In genomic region chrX:70995338-70995737, GRCh38 we compare ENCODE assay signal across 27 cellular contexts.
"Had no signal": no experiment of that assay in that cellular context is flagged by ENCODE, and none has a peak within 500 bp of the region (broad histone marks: within the 10 kb centered on the region; RNA-seq: fewer than 3 reads in every experiment).

No MANE protein-coding gene starts in this region.

- DNase-seq: colonic mucosa; cortex of kidney; dermis blood vessel endothelial cell; dorsolateral prefrontal cortex; effector CD4-positive, alpha-beta T cell; effector CD8-positive, alpha-beta T cell; effector memory CD4-positive, alpha-beta T cell; effector memory CD8-positive, alpha-beta T cell; endodermal cell; erythroblast; esophagus squamous epithelium; foreskin fibroblast; foreskin keratinocyte; foreskin melanocyte; gastrocnemius medialis; glutamatergic neuron; head of caudate nucleus; heart left ventricle; heart right ventricle had no signal

- ATAC-seq: effector memory CD8-positive, alpha-beta T cell; esophagus mucosa; foreskin keratinocyte; gastrocnemius medialis; gastroesophageal sphincter; heart left ventricle; heart right ventricle had no signal

- H3K27ac Mint-ChIP-seq: dendritic cell treated with granulocyte-macrophage colony-stimulating factor and Interleukin-4, amounts not matched to agents 40 ng/mL and 50 ng/mL, for 4 days; endodermal cell had no signal

- H3K9me3 Mint-ChIP-seq: dendritic cell treated with granulocyte-macrophage colony-stimulating factor and Interleukin-4, amounts not matched to agents 40 ng/mL and 50 ng/mL, for 4 days; effector memory CD8-positive, alpha-beta T cell had no signal

- FAIRE-seq: endothelial cell of umbilical vein, frontal cortex had no signal

- H3K4me3 ChIP-seq: colonic mucosa, coronary artery, dorsolateral prefrontal cortex, esophagus muscularis mucosa, esophagus squamous epithelium, gastrocnemius medialis, gastroesophageal sphincter, heart left ventricle, heart right ventricle had no signal

- H3K4me3 Mint-ChIP-seq: dendritic cell treated with granulocyte-macrophage colony-stimulating factor and Interleukin-4, amounts not matched to agents 40 ng/mL and 50 ng/mL, for 4 days; effector memory CD8-positive, alpha-beta T cell; endodermal cell had no signal

- H3K4me1 ChIP-seq: colonic mucosa, esophagus muscularis mucosa, esophagus squamous epithelium, foreskin keratinocyte, gastrocnemius medialis, gastroesophageal sphincter, heart left ventricle, heart right ventricle had no signal

- H3K36me3 ChIP-seq: colonic mucosa, esophagus muscularis mucosa, esophagus squamous epithelium, gastrocnemius medialis, gastroesophageal sphincter, heart left ventricle, heart right ventricle had no signal

- H3K27me3 ChIP-seq: colonic mucosa, esophagus muscularis mucosa, esophagus squamous epithelium, foreskin keratinocyte, gastrocnemius medialis, gastroesophageal sphincter had no signal

- H3K9me3 ChIP-seq: colonic mucosa, gastroesophageal sphincter had no signal

- H3K27ac ChIP-seq: colonic mucosa, coronary artery, dorsolateral prefrontal cortex, epithelial cell of prostate, esophagus muscularis mucosa, esophagus squamous epithelium, foreskin keratinocyte, gastrocnemius medialis, gastroesophageal sphincter, heart left ventricle, heart right ventricle had no signal

- H3K4me1 Mint-ChIP-seq: endodermal cell had no signal
